In genomic region chr6:30722025-30722279, GRCh38 we compare ENCODE assay signal across 8 cellular contexts. TPM values are rescaled to one million over a fixed set of nuclear protein-coding genes. Genes with fewer than 3 reads are reported as not detected.
A peak's percentile ranks its signal among the peaks of the same experiment; 100 is the strongest.
DNase-seq lines count a peak whose midpoint lies in the region; ATAC-seq, FAIRE-seq and TF ChIP-seq lines count a peak whose summit lies in the region.
"Not testable (repeated sequence)": the region's sequence is repeated elsewhere in the genome, so short reads cannot be mapped to it uniquely, and the experiment has no call there.

No MANE protein-coding gene starts in this region.

- peak overlapping the region; percentile 81 for H3K4me3 ChIP-seq in CD8-positive, alpha-beta T cell (ENCODE audit: low read depth, low read length)
- H3K4me3 ChIP-seq in Loucy (ENCODE audit: low read length, poor library complexity, severe bottlenecking) (peak overlapping the region; percentile 98), WERI-Rb-1 (ENCODE audit: low read depth, low read length) (peak overlapping the region; percentile 100), astrocyte (ENCODE audit: insufficient read depth, low read depth, low read length) (peak overlapping the region; percentile 91), keratinocyte (ENCODE audit: control insufficient read depth in 2 of 3, extremely low read depth in 1 of 3, insufficient read depth in 2 of 3, low read depth in 1 of 3, low read length in 3 of 3) (peak overlapping the region; percentile 84 to 93 (median 89)), neuron (ENCODE audit: low read length) (peak overlapping the region; percentile 87)

- peak in 3 of 7 experiments; percentile 24 to 35 (median 31) for DNase-seq in CD8-positive, alpha-beta T cell
- not testable (repeated sequence) for DNase-seq in WERI-Rb-1; astrocyte (ENCODE audit: low read depth); keratinocyte (ENCODE audit: low read depth, low spot score)
- peak; percentile 52 to 65 for DNase-seq in erythroblast (lab: John Stamatoyannopoulos, UW)
- peak in 1 of 49 donors; percentile 31 for DNase-seq in substantia nigra (lab: John Stamatoyannopoulos, UW)

- not testable (repeated sequence) for H3K9me1 ChIP-seq in keratinocyte (ENCODE audit: control insufficient read depth, extremely low read depth, insufficient read depth, low read length)

- peak overlapping the region; percentile 89 for H3K27ac Mint-ChIP-seq in CD8-positive, alpha-beta T cell
- peak overlapping the region; percentile 84 for H3K27ac Mint-ChIP-seq in astrocyte (ENCODE audit: unreplicated experiment)

- H3K9ac ChIP-seq in Loucy (ENCODE audit: low read depth, low read length, poor library complexity, severe bottlenecking) (peak overlapping the region; percentile 100), astrocyte (ENCODE audit: low read length) (peak overlapping the region; percentile 97), keratinocyte (ENCODE audit: control insufficient read depth, extremely low read depth, insufficient read depth, low read length) (peak overlapping the region; percentile 93)

- peaks cover 47% of the 10 kb centered on the region for H3K36me3 Mint-ChIP-seq in CD8-positive, alpha-beta T cell
- peaks cover 30% of the 10 kb centered on the region for H3K36me3 Mint-ChIP-seq in astrocyte (ENCODE audit: low read depth, unreplicated experiment)

- POLR2A ChIA-PET in CD8-positive, alpha-beta T cell (lab: Charles Lee) = interaction anchor here (0.8 to 13.3 kb wide), 13 partner anchors 9 to 239 kb away, joined by 3 to 324 read pairs (median 4); partner anchors contain the start of genes DHX16, MRPS18B and PRR3

- peak overlapping the region; percentile 69 for H3K27ac ChIP-seq in CD8-positive, alpha-beta T cell (ENCODE audit: low read depth, low read length)
- H3K27ac ChIP-seq in WERI-Rb-1 = peak overlapping the region; percentile 98
- peak overlapping the region; percentile 88 for H3K27ac ChIP-seq in astrocyte (ENCODE audit: low read depth, low read length)
- peak overlapping the region; percentile 81 for H3K27ac ChIP-seq in keratinocyte (ENCODE audit: control insufficient read depth, insufficient read depth, low read length)
- H3K27ac ChIP-seq in substantia nigra (ENCODE audit: low read depth, low read length, poor library complexity, severe bottlenecking) = peak overlapping the region; percentile 81

- peaks cover 65% of the 10 kb centered on the region for H3K4me1 Mint-ChIP-seq in CD8-positive, alpha-beta T cell (ENCODE audit: low read depth)
- H3K4me1 Mint-ChIP-seq in astrocyte (ENCODE audit: low read depth, unreplicated experiment) = peaks cover 41% of the 10 kb centered on the region

- not testable (repeated sequence) for H2AFZ ChIP-seq in Loucy (ENCODE audit: low read length); astrocyte (ENCODE audit: low read depth, low read length); keratinocyte (ENCODE audit: control insufficient read depth, low read length); neuron (ENCODE audit: low read depth, low read length)

- H3K27me3 ChIP-seq in CD8-positive, alpha-beta T cell (ENCODE audit: insufficient read depth, low read length); WERI-Rb-1 (ENCODE audit: insufficient read depth, low read depth, severe bottlenecking); astrocyte (ENCODE audit: insufficient read depth, low read length); keratinocyte (ENCODE audit: control insufficient read depth, extremely low read depth, insufficient read depth, low read length); neuron (ENCODE audit: insufficient read depth, low read length): not testable (repeated sequence)
- peaks cover 15% of the 10 kb centered on the region for H3K27me3 ChIP-seq in Loucy (ENCODE audit: insufficient read depth, low read length, poor library complexity, severe bottlenecking)

- H3K36me3 ChIP-seq in CD8-positive, alpha-beta T cell (ENCODE audit: insufficient read depth, low read length) = peaks cover 31% of the 10 kb centered on the region
- H3K36me3 ChIP-seq in Loucy (ENCODE audit: insufficient read depth, low read length) (peaks cover 51% of the 10 kb centered on the region), WERI-Rb-1 (peaks cover 63% of the 10 kb centered on the region), astrocyte (ENCODE audit: insufficient read depth, low read length) (peaks cover 31% of the 10 kb centered on the region), keratinocyte (ENCODE audit: control insufficient read depth in 2 of 2, extremely low read depth in 1 of 2, insufficient read depth in 2 of 2, low read length in 2 of 2) (peaks cover 13 to 21% of the 10 kb centered on the region in 2 experiments), neuron (ENCODE audit: insufficient read depth, low read length) (peaks cover 46% of the 10 kb centered on the region)

- H3K4me2 ChIP-seq in Loucy (ENCODE audit: low read depth, low read length, poor library complexity, severe bottlenecking) (peak overlapping the region; percentile 100), astrocyte (ENCODE audit: low read length) (peak overlapping the region; percentile 93), keratinocyte (ENCODE audit: control insufficient read depth, extremely low read depth, insufficient read depth, low read depth, low read length) (peak overlapping the region; percentile 88)

- not testable (repeated sequence) for H3K9me3 Mint-ChIP-seq in CD8-positive, alpha-beta T cell; astrocyte (ENCODE audit: unreplicated experiment)

- CTCF ChIA-PET in CD8-positive, alpha-beta T cell (lab: Charles Lee) = interaction anchor here (0.6 to 21.9 kb wide), 55 partner anchors 9 to 368 kb away, joined by 3 to 879 read pairs (median 6); partner anchors contain the start of genes ATAT1, C6orf136, DHX16 and FLOT1

- not testable (repeated sequence) for TF ChIP-seq CTCF in CD8-positive, alpha-beta T cell (IDR thresholded peaks at IDR 0.05); Loucy (conservative IDR thresholded peaks at IDR 0.05; ENCODE audit: low read length); WERI-Rb-1 (IDR thresholded peaks at IDR 0.05; ENCODE audit: low read depth, low read length); astrocyte (IDR thresholded peaks at IDR 0.05; ENCODE audit: insufficient read depth, low read depth, low read length); keratinocyte (optimal IDR thresholded peaks at IDR 0.05 in 1 of 3, IDR thresholded peaks at IDR 0.05 in 1 of 3, conservative IDR thresholded peaks at IDR 0.05 in 1 of 3; ENCODE audit: extremely low read depth in 1 of 3, insufficient read depth in 2 of 3, low read length in 3 of 3)

- ATAC-seq in CD8-positive, alpha-beta T cell = not testable (repeated sequence)

- intact Hi-C loops in CD8-positive, alpha-beta T cell (cut with DNase I, micrococcal nuclease) = loop anchor here (1.0 to 10.0 kb wide), 5 partner anchors 8 to 507 kb away; partner anchors contain the start of gene TRIM26 (in 1 of the 2)

- peaks cover 31% of the 10 kb centered on the region for H3F3A ChIP-seq in Loucy (ENCODE audit: low read depth)

- H3K9me2 ChIP-seq in Loucy (replicated peaks; ENCODE audit: low read depth, low read length) = not testable (repeated sequence)

- H3K9me3 ChIP-seq in CD8-positive, alpha-beta T cell (ENCODE audit: low read length); Loucy (ENCODE audit: insufficient read depth, low read depth, low read length); WERI-Rb-1 (ENCODE audit: severe bottlenecking); astrocyte (ENCODE audit: insufficient read depth, low read depth, low read length); keratinocyte (ENCODE audit: control insufficient read depth, low read depth, low read length); neuron (ENCODE audit: low read length): not testable (repeated sequence)

- dilution Hi-C loops in keratinocyte (cut with MboI; ENCODE audit: extremely low pct_ligation_motif_present, low sequenced_read_pairs) = not testable (repeated sequence)

- TF ChIP-seq POLR2A in erythroblast (IDR thresholded peaks at IDR 0.05; ENCODE audit: low read length) = not testable (repeated sequence)

- FAIRE-seq in astrocyte (lab: Jason Lieb, UNC); keratinocyte (lab: Jason Lieb, UNC): not testable (repeated sequence)

- H3K4me3 Mint-ChIP-seq in CD8-positive, alpha-beta T cell = peak overlapping the region; percentile 90
- H3K4me3 Mint-ChIP-seq in astrocyte (ENCODE audit: unreplicated experiment) = peak overlapping the region; percentile 100

- H3K79me2 ChIP-seq in Loucy (ENCODE audit: insufficient read depth, low read length) (peaks cover 85% of the 10 kb centered on the region), astrocyte (ENCODE audit: insufficient read depth, low read length) (peaks cover 72% of the 10 kb centered on the region), keratinocyte (ENCODE audit: control insufficient read depth, insufficient read depth, low read length) (peaks cover 48% of the 10 kb centered on the region)

- peaks cover 40% of the 10 kb centered on the region for H3K4me1 ChIP-seq in CD8-positive, alpha-beta T cell (ENCODE audit: insufficient read depth, low read length)
- H3K4me1 ChIP-seq in Loucy (ENCODE audit: insufficient read depth, low read length, poor library complexity, severe bottlenecking) = peaks cover 41% of the 10 kb centered on the region
- peaks cover 40% of the 10 kb centered on the region for H3K4me1 ChIP-seq in astrocyte (ENCODE audit: insufficient read depth, low read length)
- H3K4me1 ChIP-seq in keratinocyte (ENCODE audit: control insufficient read depth, extremely low read depth, insufficient read depth, low read length) = peaks cover 25% of the 10 kb centered on the region
- H3K4me1 ChIP-seq in neuron (ENCODE audit: insufficient read depth, low read length) = peaks cover 22% of the 10 kb centered on the region

- peaks cover 55% of the 10 kb centered on the region for H4K20me1 ChIP-seq in Loucy (ENCODE audit: insufficient read depth, low read length, poor library complexity, severe bottlenecking)
- peaks cover 52% of the 10 kb centered on the region for H4K20me1 ChIP-seq in astrocyte (ENCODE audit: insufficient read depth, low read length)
- peaks cover 31% of the 10 kb centered on the region for H4K20me1 ChIP-seq in keratinocyte (ENCODE audit: control insufficient read depth, extremely low read depth, insufficient read depth, low read length)

- H3K27me3 Mint-ChIP-seq in CD8-positive, alpha-beta T cell (ENCODE audit: low read depth); astrocyte (ENCODE audit: low read depth, unreplicated experiment): not testable (repeated sequence)

RNA-seq across cellular contexts. Expression of gene TUBB, which starts 1.8 kb away (rescaled TPM):
- total RNA-seq in CD8-positive, alpha-beta T cell = 10 to 100 TPM; 61.3 to 63.1 TPM
- 815 and 887 TPM in 2 replicates for total RNA-seq in astrocyte
- 1,010 to 1,517 TPM (median 1,159 TPM) in 3 replicates for polyA plus RNA-seq in keratinocyte
- 84.6 TPM for polyA plus RNA-seq in keratinocyte (2011; ENCODE audit: low read depth)
- polyA plus RNA-seq in keratinocyte (2011; cell fraction: cytosol; rRNA removed) = 1,081 and 1,086 TPM in 2 replicates
- polyA plus RNA-seq in keratinocyte (2011; cell fraction: nucleus; rRNA removed) = 643 and 747 TPM in 2 replicates
- polyA plus RNA-seq in keratinocyte (2012; ENCODE audit: low replicate concordance) = 276 and 1,138 TPM in 2 replicates
- polyA minus RNA-seq in keratinocyte = 1,680 to 1,870 TPM (median 1,801 TPM) in 3 replicates
- polyA minus RNA-seq in keratinocyte (2011; cell fraction: cytosol; rRNA and poly(A)+ RNA removed) = 842 TPM
- polyA minus RNA-seq in keratinocyte (2011; cell fraction: nucleus; rRNA and poly(A)+ RNA removed) = 371 and 465 TPM in 2 replicates

RNA-seq across cellular contexts. Expression of gene MDC1, which starts 4.9 kb away (rescaled TPM):
- total RNA-seq in CD8-positive, alpha-beta T cell = 10 to 100 TPM; 38.9 to 48.8 TPM
- total RNA-seq in astrocyte = 25.2 and 25.4 TPM in 2 replicates
- 4.2 to 10.0 TPM (median 6.9 TPM) in 3 replicates for polyA plus RNA-seq in keratinocyte
- polyA plus RNA-seq in keratinocyte (2011; ENCODE audit: low read depth) = 2.8 TPM
- 5.3 TPM in 2 replicates for polyA plus RNA-seq in keratinocyte (2011; cell fraction: cytosol; rRNA removed)
- 25.1 and 29.9 TPM in 2 replicates for polyA plus RNA-seq in keratinocyte (2011; cell fraction: nucleus; rRNA removed)
- 5.5 and 41.2 TPM in 2 replicates for polyA plus RNA-seq in keratinocyte (2012; ENCODE audit: low replicate concordance)
- 5.6 to 43.2 TPM (median 10.2 TPM) in 3 replicates for polyA minus RNA-seq in keratinocyte
- polyA minus RNA-seq in keratinocyte (2011; cell fraction: cytosol; rRNA and poly(A)+ RNA removed) = 4.2 TPM
- polyA minus RNA-seq in keratinocyte (2011; cell fraction: nucleus; rRNA and poly(A)+ RNA removed) = 9.6 and 14.6 TPM in 2 replicates

RNA-seq across cellular contexts. Expression of gene FLOT1, which starts 20.5 kb away (rescaled TPM):
- 10 to 100 TPM; 27.5 to 27.8 TPM for total RNA-seq in CD8-positive, alpha-beta T cell
- total RNA-seq in astrocyte = 77.6 and 85.2 TPM in 2 replicates
- 21.6 to 23.8 TPM (median 22.1 TPM) in 3 replicates for polyA plus RNA-seq in keratinocyte
- polyA plus RNA-seq in keratinocyte (2011; ENCODE audit: low read depth) = 52.5 TPM
- 14.9 and 21.3 TPM in 2 replicates for polyA plus RNA-seq in keratinocyte (2011; cell fraction: cytosol; rRNA removed)
- polyA plus RNA-seq in keratinocyte (2011; cell fraction: nucleus; rRNA removed) = 21.6 and 22.0 TPM in 2 replicates
- polyA plus RNA-seq in keratinocyte (2012; ENCODE audit: low replicate concordance) = 19.5 and 22.0 TPM in 2 replicates
- 23.2 to 52.7 TPM (median 25.6 TPM) in 3 replicates for polyA minus RNA-seq in keratinocyte
- 16.3 TPM for polyA minus RNA-seq in keratinocyte (2011; cell fraction: cytosol; rRNA and poly(A)+ RNA removed)
- polyA minus RNA-seq in keratinocyte (2011; cell fraction: nucleus; rRNA and poly(A)+ RNA removed) = 14.8 and 19.5 TPM in 2 replicates

RNA-seq across cellular contexts. Expression of gene IER3, which starts 22.4 kb away (rescaled TPM):
- 1 to 10 TPM; 9.7 to 9.9 TPM for total RNA-seq in CD8-positive, alpha-beta T cell
- 216 and 221 TPM in 2 replicates for total RNA-seq in astrocyte
- 171 to 289 TPM (median 277 TPM) in 3 replicates for polyA plus RNA-seq in keratinocyte
- 212 TPM for polyA plus RNA-seq in keratinocyte (2011; ENCODE audit: low read depth)
- polyA plus RNA-seq in keratinocyte (2011; cell fraction: cytosol; rRNA removed) = 139 and 176 TPM in 2 replicates
- polyA plus RNA-seq in keratinocyte (2011; cell fraction: nucleus; rRNA removed) = 516 and 549 TPM in 2 replicates
- polyA plus RNA-seq in keratinocyte (2012; ENCODE audit: low replicate concordance) = 226 and 373 TPM in 2 replicates
- polyA minus RNA-seq in keratinocyte = 46.6 to 116 TPM (median 58.4 TPM) in 3 replicates
- 239 TPM for polyA minus RNA-seq in keratinocyte (2011; cell fraction: cytosol; rRNA and poly(A)+ RNA removed)
- polyA minus RNA-seq in keratinocyte (2011; cell fraction: nucleus; rRNA and poly(A)+ RNA removed) = 82.4 and 85.6 TPM in 2 replicates

RNA-seq across cellular contexts. Expression of gene NRM, which starts 31.2 kb away (rescaled TPM):
- 1 to 10 TPM; 1.5 to 2.0 TPM for total RNA-seq in CD8-positive, alpha-beta T cell
- 12.2 and 12.8 TPM in 2 replicates for total RNA-seq in astrocyte
- polyA plus RNA-seq in keratinocyte = 2.7 to 17.8 TPM (median 7.0 TPM) in 3 replicates
- polyA plus RNA-seq in keratinocyte (2011; ENCODE audit: low read depth) = not detected
- polyA plus RNA-seq in keratinocyte (2011; cell fraction: cytosol; rRNA removed) = 7.1 and 7.7 TPM in 2 replicates
- polyA plus RNA-seq in keratinocyte (2011; cell fraction: nucleus; rRNA removed) = 7.6 and 8.5 TPM in 2 replicates
- 3.8 and 17.2 TPM in 2 replicates for polyA plus RNA-seq in keratinocyte (2012; ENCODE audit: low replicate concordance)
- polyA minus RNA-seq in keratinocyte = 6.0 to 32.4 TPM (median 11.8 TPM) in 3 replicates
- 9.2 TPM for polyA minus RNA-seq in keratinocyte (2011; cell fraction: cytosol; rRNA and poly(A)+ RNA removed)
- polyA minus RNA-seq in keratinocyte (2011; cell fraction: nucleus; rRNA and poly(A)+ RNA removed) = 1.9 and 3.2 TPM in 2 replicates

Comparison
In these comparisons a context has a peak if more than half of its experiments do, and no peak if none do; other contexts are left out.
1. RNA of gene TUBB, which starts 1.8 kb away (total RNA-seq): 815 to 887 TPM in astrocyte; 61.3 to 63.1 TPM in CD8-positive, alpha-beta T cell; every median in the first group is over 10 times any median in the second.
2. Peak in every context shown above with its lines, with median percentiles within 50 percentile points of each other: H3K27ac ChIP-seq, H3K4me3 ChIP-seq, H3K4me2 ChIP-seq and H3K9ac ChIP-seq.